In the genomic region with DNA sequence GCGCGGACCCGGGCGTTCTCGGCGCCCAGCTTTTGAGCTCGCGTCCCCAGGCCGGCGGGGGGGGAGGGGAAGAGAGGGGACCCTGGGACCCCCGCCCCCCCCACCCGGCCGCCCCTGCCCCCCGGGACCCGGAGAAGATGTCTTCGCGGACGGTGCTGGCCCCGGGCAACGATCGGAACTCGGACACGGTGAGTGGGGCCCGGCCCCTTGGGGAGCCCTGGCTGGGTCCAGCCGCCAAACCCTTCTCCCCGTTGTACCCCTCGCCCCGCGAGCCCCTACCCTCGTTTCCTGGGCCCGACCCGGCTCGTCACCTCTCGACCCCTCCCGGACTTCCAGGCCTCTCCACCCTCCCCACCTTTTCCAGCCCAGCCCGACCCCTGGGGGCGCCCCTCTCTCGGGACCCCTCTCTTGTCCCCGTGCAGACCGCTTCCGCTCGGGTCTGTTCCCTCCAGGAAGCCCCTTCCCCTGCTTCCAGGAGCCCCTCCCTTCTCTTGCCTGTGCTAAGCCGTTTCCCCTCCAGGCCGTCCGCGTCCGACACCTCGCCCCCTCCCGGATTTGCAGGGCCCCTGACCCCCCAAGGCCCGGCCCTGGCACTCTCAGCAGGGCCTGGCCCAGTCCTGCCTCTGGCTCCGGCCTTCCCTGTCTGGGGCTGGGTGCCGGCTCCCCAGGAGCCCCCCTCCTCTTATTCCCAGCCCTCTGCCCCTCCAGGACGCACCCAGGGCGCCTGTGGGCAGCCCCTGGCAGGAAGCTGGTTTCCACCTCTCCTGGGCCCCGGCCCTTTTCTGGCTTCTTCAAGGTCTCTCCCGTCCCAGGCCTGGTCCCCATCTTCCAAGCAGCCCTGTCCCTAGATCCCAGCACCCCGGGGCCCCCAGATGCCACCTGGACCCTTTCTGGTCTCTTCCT, we compare ENCODE assay signal across 8 cellular contexts. TPM values are rescaled to one million over a fixed set of nuclear protein-coding genes. Genes with fewer than 3 reads are reported as not detected.
DNase-seq lines count a peak whose midpoint lies in the region; ATAC-seq, FAIRE-seq and TF ChIP-seq lines count a peak whose summit lies in the region.

No MANE protein-coding gene starts in this region.

- peak overlapping the region; percentile 10 for H2AFZ ChIP-seq in astrocyte (ENCODE audit: low read depth, low read length)

- H4K20me1 ChIP-seq in astrocyte (ENCODE audit: insufficient read depth, low read length): peaks cover 48% of the 10 kb centered on the region

- FAIRE-seq in astrocyte (lab: Jason Lieb, UNC): no peak
- no peak for FAIRE-seq in H54 (lab: Jason Lieb, UNC)

- no peak overlapping the region for H3K9ac ChIP-seq in HUES48 (ENCODE audit: low read depth, low read length)
- peak overlapping the region; percentile 88 for H3K9ac ChIP-seq in astrocyte (ENCODE audit: low read length)

- H3K27ac Mint-ChIP-seq in astrocyte (ENCODE audit: unreplicated experiment): peak overlapping the region; percentile 89

- peaks cover 48% of the 10 kb centered on the region for H3K79me2 ChIP-seq in astrocyte (ENCODE audit: insufficient read depth, low read length)

- H3K36me3 Mint-ChIP-seq in astrocyte (ENCODE audit: low read depth, unreplicated experiment): peaks cover 3% of the 10 kb centered on the region

- H3K36me3 ChIP-seq in HUES48 (ENCODE audit: control insufficient read depth, insufficient read depth, low read length) (no peaks in the 10 kb centered on the region), astrocyte (ENCODE audit: insufficient read depth, low read length) (no peaks in the 10 kb centered on the region)

- H3K27me3 ChIP-seq in HUES48 (ENCODE audit: control insufficient read depth, insufficient read depth, low read length) (peaks cover 16% of the 10 kb centered on the region), astrocyte (ENCODE audit: insufficient read depth, low read length) (peaks cover 3% of the 10 kb centered on the region)

- H3K4me1 Mint-ChIP-seq in astrocyte (ENCODE audit: low read depth, unreplicated experiment): peaks cover 12% of the 10 kb centered on the region

- H3K9me3 ChIP-seq in HUES48 (ENCODE audit: control insufficient read depth, insufficient read depth, low read length) (no peaks in the 10 kb centered on the region), astrocyte (ENCODE audit: insufficient read depth, low read depth, low read length) (no peaks in the 10 kb centered on the region)

- peak; percentile 21 for DNase-seq in AG10803 (ENCODE audit: low read depth)
- no peak for DNase-seq in astrocyte (ENCODE audit: low read depth)
- peak; percentile 77 for DNase-seq in iPS-NIHi11 (ENCODE audit: low spot score)
- DNase-seq in stimulated activated naive CD8-positive, alpha-beta T cell treated with anti-CD3 and anti-CD28 coated beads, Interleukin-15, Interleukin-2, amounts not matched to agents 100 U/mL and 50 U/mL, for 24 hours: peak; percentile 23
- no peak for DNase-seq in NCI-H446 treated with DMSO at 0.1 percent for 48 hours (lab: John Stamatoyannopoulos, UW)
- DNase-seq in H54 (ENCODE audit: insufficient read length, low spot score): no peak
- DNase-seq in SIG-M5 (lab: John Stamatoyannopoulos, UW): no peak

- H3K9me3 Mint-ChIP-seq in astrocyte (ENCODE audit: unreplicated experiment): no peaks in the 10 kb centered on the region

- TF ChIP-seq CTCF in AG10803 (conservative IDR thresholded peaks at IDR 0.05; ENCODE audit: low read length) (no peak), astrocyte (IDR thresholded peaks at IDR 0.05; ENCODE audit: insufficient read depth, low read depth, low read length) (no peak)

- H3K27me3 Mint-ChIP-seq in astrocyte (ENCODE audit: low read depth, unreplicated experiment): no peaks in the 10 kb centered on the region

- no peak for TF ChIP-seq POLR2A in H54 (IDR thresholded peaks at IDR 0.05; ENCODE audit: low read depth, low read length)

- H3K4me2 ChIP-seq in astrocyte (ENCODE audit: low read length): peak overlapping the region; percentile 95

- ATAC-seq in stimulated activated naive CD8-positive, alpha-beta T cell treated with anti-CD3 and anti-CD28 coated beads, Interleukin-15, Interleukin-2, amounts not matched to agents 100 U/mL and 50 U/mL, for 24 hours: no peak

- H3K4me1 ChIP-seq in HUES48 (ENCODE audit: control insufficient read depth, insufficient read depth, low read length) (no peaks in the 10 kb centered on the region), astrocyte (ENCODE audit: insufficient read depth, low read length) (peaks cover 23% of the 10 kb centered on the region)

- H3K27ac ChIP-seq in HUES48 (ENCODE audit: low read depth, low read length): peak overlapping the region; percentile 47
- H3K27ac ChIP-seq in astrocyte (ENCODE audit: low read depth, low read length): no peak overlapping the region

- H3K4me3 ChIP-seq in AG10803 (ENCODE audit: low read length) (peak overlapping the region; percentile 81), HUES48 (ENCODE audit: low read depth, low read length) (peak overlapping the region; percentile 72), astrocyte (ENCODE audit: insufficient read depth, low read depth, low read length) (peak overlapping the region; percentile 73)

- H3K4me3 Mint-ChIP-seq in astrocyte (ENCODE audit: unreplicated experiment): peak overlapping the region; percentile 90

RNA-seq across cellular contexts. Expression of a gene that starts 0.6 kb away (rescaled TPM):
- total RNA-seq in astrocyte: 60.3 and 61.0 TPM in 2 replicates

RNA-seq across cellular contexts. Expression of a gene that starts 6.5 kb away (rescaled TPM):
- total RNA-seq in astrocyte: 0.61 and 0.87 TPM in 2 replicates

Comparison
In these comparisons a context has a peak if more than half of its experiments do, and no peak if none do; other contexts are left out.
1. DNase-seq: peak in AG10803 (single experiment), iPS-NIHi11 (single experiment) and stimulated activated naive CD8-positive, alpha-beta T cell treated with anti-CD3 and anti-CD28 coated beads, Interleukin-15, Interleukin-2, amounts not matched to agents 100 U/mL and 50 U/mL, for 24 hours (single experiment); none in astrocyte (single experiment), NCI-H446 treated with DMSO at 0.1 percent for 48 hours (single experiment), H54 (single experiment) and SIG-M5 (single experiment).
2. Peak in every context shown above with its lines, with median percentiles within 50 percentile points of each other: H3K4me3 ChIP-seq.